Comparison of ENCODE assay signal across 2 cellular contexts in genomic region chr9:5475611-5476010, GRCh38. TPM values are rescaled to one million over a fixed set of nuclear protein-coding genes. Genes with fewer than 3 reads are reported as not detected.
"Had no signal": no experiment of that assay in that cellular context is flagged by ENCODE, and none has a peak within 500 bp of the region (broad histone marks: within the 10 kb centered on the region; RNA-seq: fewer than 3 reads in every experiment).

No MANE protein-coding gene starts in this region.

RNA-seq across cellular contexts. Expression of gene PDCD1LG2, which starts 34.7 kb away (rescaled TPM):
- total RNA-seq: OCI-LY7, SK-MEL-5 had no signal
